In genomic region chr4:86855572-86855971, GRCh38 we compare ENCODE assay signal across 18 cellular contexts. TPM values are rescaled to one million over a fixed set of nuclear protein-coding genes. Genes with fewer than 3 reads are reported as not detected.
DNase-seq lines count a peak whose midpoint lies in the region; FAIRE-seq and TF ChIP-seq lines count a peak whose summit lies in the region.
"Had no signal": no experiment of that assay in that cellular context is flagged by ENCODE, and none has a peak within 500 bp of the region (broad histone marks: within the 10 kb centered on the region; RNA-seq: fewer than 3 reads in every experiment).

No MANE protein-coding gene starts in this region.

- peak overlapping the region; percentile 53 for H3K4me3 Mint-ChIP-seq in HFFc6
- H3K4me3 Mint-ChIP-seq: activated CD8-positive, alpha-beta T cell treated with anti-CD3 and anti-CD28 coated beads, Interleukin-2, amount 10 ng/mL, durations not matched to agents 7 days and 5 days; activated naive CD4-positive, alpha-beta T cell treated with anti-CD3 and anti-CD28 coated beads for 36 hours; CD4-positive, alpha-beta memory T cell had no signal

- peak; percentile 84 for DNase-seq in AG09309 (ENCODE audit: low read depth)
- DNase-seq in HFFc6: peak; percentile 90
- peak; percentile 5 for DNase-seq in adipocyte (ENCODE audit: low read depth)
- DNase-seq in keratinocyte (ENCODE audit: low read depth, low spot score): no peak
- DNase-seq in dedifferentiated amniotic fluid mesenchymal stem cell (ENCODE audit: extremely low spot score): no peak
- DNase-seq in NCI-H1048 (lab: John Stamatoyannopoulos, UW): no peak
- DNase-seq in activated CD4-positive, alpha-beta T cell treated with anti-CD3 and anti-CD28 coated beads for 48 hours: no peak
- DNase-seq in CD1c-positive myeloid dendritic cell (ENCODE audit: extremely low spot score): no peak
- DNase-seq: activated CD8-positive, alpha-beta T cell treated with anti-CD3 and anti-CD28 coated beads, Interleukin-2, amount 10 ng/mL, durations not matched to agents 7 days and 5 days; activated naive CD4-positive, alpha-beta T cell treated with anti-CD3 and anti-CD28 coated beads for 36 hours; CD4-positive, alpha-beta memory T cell; left ventricle myocardium superior; NCI-H1930; stimulated activated CD8-positive, alpha-beta memory T cell treated with anti-CD3 and anti-CD28 coated beads, Interleukin-4, amount 100 ng/mL, for 48 hours had no signal

- no peaks in the 10 kb centered on the region for H3K9me1 ChIP-seq in keratinocyte (ENCODE audit: control insufficient read depth, extremely low read depth, insufficient read depth, low read length)

- no peaks in the 10 kb centered on the region for H3K27me3 ChIP-seq in adipocyte (replicated peaks; ENCODE audit: control insufficient read depth, insufficient read depth, low read length)
- no peaks in the 10 kb centered on the region for H3K27me3 ChIP-seq in keratinocyte (ENCODE audit: control insufficient read depth, extremely low read depth, insufficient read depth, low read length)

- H3K79me2 ChIP-seq in keratinocyte (ENCODE audit: control insufficient read depth, insufficient read depth, low read length): no peaks in the 10 kb centered on the region

- H3K36me3 ChIP-seq in adipocyte (ENCODE audit: control insufficient read depth, insufficient read depth, low read length, severe bottlenecking) (no peaks in the 10 kb centered on the region), keratinocyte (ENCODE audit: control insufficient read depth in 2 of 2, extremely low read depth in 1 of 2, insufficient read depth in 2 of 2, low read length in 2 of 2) (no peaks in the 10 kb centered on the region)

- peaks cover 3% of the 10 kb centered on the region; the same call in 1 of the 2 replicates for H3K36me3 Mint-ChIP-seq in HFFc6 (ENCODE audit: low read depth)

- no peak overlapping the region for H3K27ac ChIP-seq in keratinocyte (ENCODE audit: control insufficient read depth, insufficient read depth, low read length)

- H4K20me1 ChIP-seq in keratinocyte (ENCODE audit: control insufficient read depth, extremely low read depth, insufficient read depth, low read length): no peaks in the 10 kb centered on the region

- H3K9me3 Mint-ChIP-seq in HFFc6: no peaks in the 10 kb centered on the region; the same call in 1 of the 2 replicates
- H3K9me3 Mint-ChIP-seq: activated naive CD4-positive, alpha-beta T cell treated with anti-CD3 and anti-CD28 coated beads for 36 hours; CD4-positive, alpha-beta memory T cell had no signal

- peak; percentile 73 for FAIRE-seq in keratinocyte (lab: Jason Lieb, UNC)
- FAIRE-seq: colon, HepG2 had no signal

- H3K4me1 ChIP-seq in adipocyte (ENCODE audit: control insufficient read depth, insufficient read depth, low read length): peaks cover 7% of the 10 kb centered on the region
- H3K4me1 ChIP-seq in keratinocyte (ENCODE audit: control insufficient read depth, extremely low read depth, insufficient read depth, low read length): peaks cover 30% of the 10 kb centered on the region

- peak overlapping the region; percentile 88 for H3K27ac Mint-ChIP-seq in HFFc6
- H3K27ac Mint-ChIP-seq: activated CD8-positive, alpha-beta T cell treated with anti-CD3 and anti-CD28 coated beads, Interleukin-2, amount 10 ng/mL, durations not matched to agents 7 days and 5 days; activated naive CD4-positive, alpha-beta T cell treated with anti-CD3 and anti-CD28 coated beads for 36 hours; CD4-positive, alpha-beta memory T cell had no signal

- H3K4me1 Mint-ChIP-seq in HFFc6 (ENCODE audit: low read depth): peaks cover 42% of the 10 kb centered on the region

- TF ChIP-seq CTCF in AG09309 (IDR thresholded peaks at IDR 0.05; ENCODE audit: control insufficient read depth, insufficient read depth, low read depth, low read length, missing control alignments) (no peak), HFFc6 (IDR thresholded peaks at IDR 0.05) (no peak), keratinocyte (optimal IDR thresholded peaks at IDR 0.05 in 1 of 3, IDR thresholded peaks at IDR 0.05 in 1 of 3, conservative IDR thresholded peaks at IDR 0.05 in 1 of 3; ENCODE audit: extremely low read depth in 1 of 3, insufficient read depth in 2 of 3, low read length in 3 of 3) (no peak)

- H3K9me3 ChIP-seq in adipocyte (ENCODE audit: control insufficient read depth, low read length): no peaks in the 10 kb centered on the region
- no peaks in the 10 kb centered on the region for H3K9me3 ChIP-seq in keratinocyte (ENCODE audit: control insufficient read depth, low read depth, low read length)

- H3K4me2 ChIP-seq in keratinocyte (ENCODE audit: control insufficient read depth, extremely low read depth, insufficient read depth, low read depth, low read length): peak overlapping the region; percentile 44

- dilution Hi-C loops in keratinocyte (cut with MboI; ENCODE audit: extremely low pct_ligation_motif_present, low sequenced_read_pairs): no loop called here

- H2AFZ ChIP-seq in keratinocyte (ENCODE audit: control insufficient read depth, low read length): no peak overlapping the region

- no peaks in the 10 kb centered on the region; the same call in 1 of the 2 replicates for H3K27me3 Mint-ChIP-seq in HFFc6 (ENCODE audit: insufficient read depth)

- H3K4me3 ChIP-seq in AG09309 (ENCODE audit: control insufficient read depth, low read depth, low read length) (no peak overlapping the region), adipocyte (ENCODE audit: low read length) (no peak overlapping the region), keratinocyte (ENCODE audit: control insufficient read depth in 2 of 3, extremely low read depth in 1 of 3, insufficient read depth in 2 of 3, low read depth in 1 of 3, low read length in 3 of 3) (no peak overlapping the region)

- H3K9ac ChIP-seq in adipocyte (ENCODE audit: low read length) (no peak overlapping the region), keratinocyte (ENCODE audit: control insufficient read depth, extremely low read depth, insufficient read depth, low read length) (no peak overlapping the region)

RNA-seq across cellular contexts. Expression of gene SLC10A6, which starts 6.4 kb away (rescaled TPM):
- under 1 TPM; 0.28 to 0.73 (median 0.57) TPM for total RNA-seq in HFFc6 (2021; fragmentation: NEBNext Ultra II Directional; extraction: Animal tissue kit (Norgen Biotek cat#: 25700))
- polyA plus RNA-seq in keratinocyte: 26.2 to 28.6 TPM (median 27.7 TPM) in 3 replicates
- 26.1 TPM for polyA plus RNA-seq in keratinocyte (2011; ENCODE audit: low read depth)
- 11.1 and 13.7 TPM in 2 replicates for polyA plus RNA-seq in keratinocyte (2011; cell fraction: cytosol; rRNA removed)
- polyA plus RNA-seq in keratinocyte (2011; cell fraction: nucleus; rRNA removed): 44.9 and 47.5 TPM in 2 replicates
- polyA plus RNA-seq in keratinocyte (2012; ENCODE audit: low replicate concordance): 20.0 and 34.8 TPM in 2 replicates
- polyA minus RNA-seq in keratinocyte: 67.6 to 119 TPM (median 108 TPM) in 3 replicates
- 42.8 TPM for polyA minus RNA-seq in keratinocyte (2011; cell fraction: cytosol; rRNA and poly(A)+ RNA removed)
- polyA minus RNA-seq in keratinocyte (2011; cell fraction: nucleus; rRNA and poly(A)+ RNA removed): 95.7 and 152 TPM in 2 replicates
- total RNA-seq: activated CD8-positive, alpha-beta T cell treated with anti-CD3 and anti-CD28 coated beads, Interleukin-2, amount 10 ng/mL, durations not matched to agents 7 days and 5 days; activated naive CD4-positive, alpha-beta T cell treated with anti-CD3 and anti-CD28 coated beads for 36 hours; CD4-positive, alpha-beta memory T cell; glomerular endothelial cell; HepG2; T-helper 2 cell treated with Interferon-gamma antibody and Interleukin-4, amounts not matched to agents 100 ng/mL and 5 ng/mL, for 36 hours had no signal
- polyA plus RNA-seq: CD4-positive, alpha-beta memory T cell; HepG2 had no signal

RNA-seq across cellular contexts. Expression of gene C4orf36, which starts 36.6 kb away (rescaled TPM):
- 1 to 10 TPM in 5 of 6 experiments, under 1 TPM in 1; 0.66 to 2.5 (median 1.5) TPM for total RNA-seq in HFFc6 (2021; fragmentation: NEBNext Ultra II Directional; extraction: Animal tissue kit (Norgen Biotek cat#: 25700))
- 1.0 to 4.0 TPM (median 1.2 TPM) in 3 replicates for polyA plus RNA-seq in keratinocyte
- 0.37 TPM for polyA plus RNA-seq in keratinocyte (2011; ENCODE audit: low read depth)
- polyA plus RNA-seq in keratinocyte (2011; cell fraction: cytosol; rRNA removed): 1.7 and 2.9 TPM in 2 replicates
- polyA plus RNA-seq in keratinocyte (2011; cell fraction: nucleus; rRNA removed): 0.41 and 1.2 TPM in 2 replicates
- polyA plus RNA-seq in keratinocyte (2012; ENCODE audit: low replicate concordance): 1.4 and 3.2 TPM in 2 replicates
- polyA minus RNA-seq in keratinocyte: 0.22 to 4.2 TPM (median 0.79 TPM) in 3 replicates
- polyA minus RNA-seq in keratinocyte (2011; cell fraction: cytosol; rRNA and poly(A)+ RNA removed): not detected
- polyA minus RNA-seq in keratinocyte (2011; cell fraction: nucleus; rRNA and poly(A)+ RNA removed): not detected in 2 replicates
- total RNA-seq: glomerular endothelial cell; HepG2; T-helper 2 cell treated with Interferon-gamma antibody and Interleukin-4, amounts not matched to agents 100 ng/mL and 5 ng/mL, for 36 hours had no signal
- polyA plus RNA-seq: CD4-positive, alpha-beta memory T cell had no signal

Comparison
In these comparisons a context has a peak if more than half of its experiments do, and no peak if none do; other contexts are left out.
1. DNase-seq: peak in AG09309 (single experiment), HFFc6 (single experiment) and adipocyte (single experiment); none in keratinocyte (single experiment), dedifferentiated amniotic fluid mesenchymal stem cell (single experiment), NCI-H1048 (single experiment), activated CD4-positive, alpha-beta T cell treated with anti-CD3 and anti-CD28 coated beads for 48 hours (single experiment) and CD1c-positive myeloid dendritic cell (single experiment).